Comparison of ENCODE assay signal across 19 cellular contexts in genomic region chr5:75616961-75617660, GRCh38. TPM values are rescaled to one million over a fixed set of nuclear protein-coding genes. Genes with fewer than 3 reads are reported as not detected.
DNase-seq lines count a peak whose midpoint lies in the region; ATAC-seq, FAIRE-seq and TF ChIP-seq lines count a peak whose summit lies in the region.
"Had no signal": no experiment of that assay in that cellular context is flagged by ENCODE, and none has a peak within 500 bp of the region (broad histone marks: within the 10 kb centered on the region; RNA-seq: fewer than 3 reads in every experiment).

No MANE protein-coding gene starts in this region.

- peaks cover 16% of the 10 kb centered on the region for H3K4me1 ChIP-seq in astrocyte (ENCODE audit: insufficient read depth, low read length)
- peaks cover 12% of the 10 kb centered on the region for H3K4me1 ChIP-seq in parathyroid adenoma
- H3K4me1 ChIP-seq in spleen: peaks cover 0 to 4% (median 0%) of the 10 kb centered on the region in 6 donors
- H3K4me1 ChIP-seq in aorta (ENCODE audit: control insufficient read depth in 1 of 2, insufficient read depth in 2 of 2, low read length in 2 of 2): no peaks in the 10 kb centered on the region

- H3K79me2 ChIP-seq in astrocyte (ENCODE audit: insufficient read depth, low read length) (no peaks in the 10 kb centered on the region), parathyroid adenoma (no peaks in the 10 kb centered on the region)

- FAIRE-seq in astrocyte (lab: Jason Lieb, UNC): no peak

- H3K4me2 ChIP-seq in astrocyte (ENCODE audit: low read length) (peak overlapping the region; percentile 52), parathyroid adenoma (ENCODE audit: low read length) (no peak overlapping the region)

- no peak for TF ChIP-seq CTCF in astrocyte (IDR thresholded peaks at IDR 0.05; ENCODE audit: insufficient read depth, low read depth, low read length)
- no peak for TF ChIP-seq CTCF in parathyroid adenoma (IDR thresholded peaks at IDR 0.05)
- TF ChIP-seq CTCF in spleen (IDR thresholded peaks at IDR 0.05 in 8 of 11, conservative IDR thresholded peaks at IDR 0.05 in 3 of 11): no peak

- peak; percentile 36 for DNase-seq in ELF-1 (ENCODE audit: low read depth, low spot score)
- DNase-seq in astrocyte (ENCODE audit: low read depth): no peak
- DNase-seq in left kidney (ENCODE audit: low read depth, low spot score): peak; percentile 22
- DNase-seq in NCI-H524 treated with DMSO at 0.1 percent for 48 hours (lab: John Stamatoyannopoulos, UW): no peak
- no peak for DNase-seq in spleen
- DNase-seq in aorta: no peak
- no peak for DNase-seq in activated naive CD4-positive, alpha-beta T cell treated with Interleukin-2 at 50 U/mL for 16 hours
- DNase-seq: activated CD4-positive, CD25-positive, alpha-beta regulatory T cell; activated CD8-positive, alpha-beta memory T cell treated with anti-CD3 and anti-CD28 coated beads for 24 hours; CD4-positive, alpha-beta memory T cell; cerebellar nuclear complex; H9; midbrain; NCI-H1436 treated with DMSO at 0.1 percent for 48 hours; NK-92 treated with Interleukin-12 subunit alpha and Interleukin-12 subunit beta, amount 100 ng/mL, for 24 hours; stimulated activated naive CD8-positive, alpha-beta T cell treated with anti-CD3 and anti-CD28 coated beads, Interleukin-15, amount 100 ng/mL, for 72 hours; T-cell had no signal

- no peaks in the 10 kb centered on the region for H3K9me3 Mint-ChIP-seq in astrocyte (ENCODE audit: unreplicated experiment)
- H3K9me3 Mint-ChIP-seq: CD4-positive, alpha-beta memory T cell; H9; stimulated activated naive CD8-positive, alpha-beta T cell treated with anti-CD3 and anti-CD28 coated beads, Interleukin-15, amount 100 ng/mL, for 72 hours; T-cell had no signal

- H3K9ac ChIP-seq in astrocyte (ENCODE audit: low read length) (peak overlapping the region; percentile 11), parathyroid adenoma (no peak overlapping the region)

- H3K9me3 ChIP-seq in astrocyte (ENCODE audit: insufficient read depth, low read depth, low read length): no peaks in the 10 kb centered on the region
- no peaks in the 10 kb centered on the region for H3K9me3 ChIP-seq in parathyroid adenoma (ENCODE audit: control insufficient read depth, low read length)
- H3K9me3 ChIP-seq in spleen: no peaks in the 10 kb centered on the region
- no peaks in the 10 kb centered on the region for H3K9me3 ChIP-seq in aorta (ENCODE audit: control insufficient read depth, low read length)

- no peak overlapping the region for H3K4me3 Mint-ChIP-seq in astrocyte (ENCODE audit: unreplicated experiment)
- H3K4me3 Mint-ChIP-seq: CD4-positive, alpha-beta memory T cell; H9; stimulated activated naive CD8-positive, alpha-beta T cell treated with anti-CD3 and anti-CD28 coated beads, Interleukin-15, amount 100 ng/mL, for 72 hours; T-cell had no signal

- no peaks in the 10 kb centered on the region for H3K27me3 Mint-ChIP-seq in astrocyte (ENCODE audit: low read depth, unreplicated experiment)
- H3K27me3 Mint-ChIP-seq: CD4-positive, alpha-beta memory T cell; stimulated activated naive CD8-positive, alpha-beta T cell treated with anti-CD3 and anti-CD28 coated beads, Interleukin-15, amount 100 ng/mL, for 72 hours; T-cell had no signal

- peak overlapping the region; percentile 17 for H3K27ac ChIP-seq in astrocyte (ENCODE audit: low read depth, low read length)
- H3K27ac ChIP-seq in parathyroid adenoma: no peak overlapping the region
- H3K27ac ChIP-seq in spleen: no peak overlapping the region
- no peak overlapping the region for H3K27ac ChIP-seq in aorta (ENCODE audit: low read depth in 1 of 2, low read length in 2 of 2)
- H3K27ac ChIP-seq: epithelial cell of prostate had no signal

- no peak for ATAC-seq in aorta (ENCODE audit: low FRiP score)
- ATAC-seq: stimulated activated naive CD8-positive, alpha-beta T cell treated with anti-CD3 and anti-CD28 coated beads, Interleukin-15, amount 100 ng/mL, for 72 hours; T-cell had no signal

- H3K4me1 Mint-ChIP-seq in astrocyte (ENCODE audit: low read depth, unreplicated experiment): peaks cover 20% of the 10 kb centered on the region
- H3K4me1 Mint-ChIP-seq: CD4-positive, alpha-beta memory T cell; stimulated activated naive CD8-positive, alpha-beta T cell treated with anti-CD3 and anti-CD28 coated beads, Interleukin-15, amount 100 ng/mL, for 72 hours; T-cell had no signal

- H2AFZ ChIP-seq in astrocyte (ENCODE audit: low read depth, low read length): no peak overlapping the region
- H2AFZ ChIP-seq in parathyroid adenoma: peak overlapping the region; percentile 30

- no peaks in the 10 kb centered on the region for H4K20me1 ChIP-seq in astrocyte (ENCODE audit: insufficient read depth, low read length)

- no peak overlapping the region for H3K4me3 ChIP-seq in astrocyte (ENCODE audit: insufficient read depth, low read depth, low read length)
- H3K4me3 ChIP-seq in parathyroid adenoma (ENCODE audit: low read depth, low read length): no peak overlapping the region
- H3K4me3 ChIP-seq in spleen: no peak overlapping the region
- no peak overlapping the region for H3K4me3 ChIP-seq in aorta (ENCODE audit: low read length in 2 of 2)

- H3K27ac Mint-ChIP-seq in astrocyte (ENCODE audit: unreplicated experiment): peak overlapping the region; percentile 91
- H3K27ac Mint-ChIP-seq: CD4-positive, alpha-beta memory T cell; H9; stimulated activated naive CD8-positive, alpha-beta T cell treated with anti-CD3 and anti-CD28 coated beads, Interleukin-15, amount 100 ng/mL, for 72 hours; T-cell had no signal

- no peak for TF ChIP-seq POLR2A in spleen (IDR thresholded peaks at IDR 0.05)

- intact Hi-C loops in spleen (cut with DNase I; ENCODE audit: low total_unique reads) (no loop called here), aorta (cut with DNase I) (no loop called here)

- WGBS in spleen, 5 donors: 85 to 90% (median 87%) methylated on average over 8 of the region's 8 CpGs
- 55 to 57% methylated on average over 8 of the region's 8 CpGs for WGBS in aorta, 2 donors

- H3K27me3 ChIP-seq in astrocyte (ENCODE audit: insufficient read depth, low read length): no peaks in the 10 kb centered on the region
- H3K27me3 ChIP-seq in parathyroid adenoma (ENCODE audit: control insufficient read depth, insufficient read depth, low read length): no peaks in the 10 kb centered on the region
- peaks cover 0 to 6% (median 0%) of the 10 kb centered on the region in 7 donors for H3K27me3 ChIP-seq in spleen (replicated peaks in 1 of 7)
- H3K27me3 ChIP-seq in aorta (ENCODE audit: control insufficient read depth in 1 of 2, insufficient read depth in 2 of 2, low read length in 1 of 2): no peaks in the 10 kb centered on the region

- H3K36me3 ChIP-seq in astrocyte (ENCODE audit: insufficient read depth, low read length) (no peaks in the 10 kb centered on the region), parathyroid adenoma (ENCODE audit: control insufficient read depth, insufficient read depth, low read length) (no peaks in the 10 kb centered on the region), spleen (no peaks in the 10 kb centered on the region), aorta (ENCODE audit: control insufficient read depth in 1 of 2, insufficient read depth in 2 of 2, low read length in 1 of 2) (no peaks in the 10 kb centered on the region)

- no peaks in the 10 kb centered on the region for H3K36me3 Mint-ChIP-seq in astrocyte (ENCODE audit: low read depth, unreplicated experiment)
- H3K36me3 Mint-ChIP-seq: CD4-positive, alpha-beta memory T cell had no signal

RNA-seq across cellular contexts. Expression of gene ANKDD1B, which starts 5.9 kb away (rescaled TPM):
- total RNA-seq in astrocyte (0.41 and 0.59 TPM in 2 replicates), spleen (1 to 10 TPM in 1 of 7 donors, under 1 TPM in 6; 0.34 to 1.4 (median 0.43) TPM), aorta (1 to 10 TPM in 1 of 2 donors, under 1 TPM in 1; 0.88 to 2.1 TPM)
- polyA plus RNA-seq in spleen (under 1 TPM; 0.20 to 0.77 (median 0.29) TPM), aorta (under 1 TPM in 1 of 2 donors, not detected in 1; 0.61 TPM)
- polyA plus RNA-seq: CD4-positive, alpha-beta memory T cell had no signal

Comparison
In these comparisons a context has a peak if more than half of its experiments do, and no peak if none do; other contexts are left out.
1. DNase-seq: peak in ELF-1 (single experiment) and left kidney (single experiment); none in astrocyte (single experiment), NCI-H524 treated with DMSO at 0.1 percent for 48 hours (single experiment), spleen (single experiment), aorta (0 of 2) and activated naive CD4-positive, alpha-beta T cell treated with Interleukin-2 at 50 U/mL for 16 hours (single experiment).